In genomic region chr17:40121886-40122465, GRCh38 we compare ENCODE assay signal across 8 cellular contexts. TPM values are rescaled to one million over a fixed set of nuclear protein-coding genes. Genes with fewer than 3 reads are reported as not detected.
DNase-seq lines count a peak whose midpoint lies in the region; ATAC-seq and TF ChIP-seq lines count a peak whose summit lies in the region.

Gene MSL1, plus strand, starts transcription at chr17:40121971. Its CDS starts 642 bp downstream, at chr17:40122613.

- H3K27ac Mint-ChIP-seq in activated naive CD4-positive, alpha-beta T cell treated with anti-CD3 and anti-CD28 coated beads, Interleukin-2, amount 50 U/mL, for 72 hours, result peak within 1 kb of the TSS; percentile 84 to 95

- ATAC-seq in GM21381 (IDR thresholded peaks at IDR 0.05; ENCODE audit: unreplicated experiment), result peak; percentile 57
- ATAC-seq in SK-N-SH treated with all-trans-retinoic acid at 6 μM for 48 hours, result peak; percentile 74
- peak; percentile 77 for ATAC-seq in activated naive CD4-positive, alpha-beta T cell treated with anti-CD3 and anti-CD28 coated beads, Interleukin-2, amount 50 U/mL, for 72 hours

- peaks cover 31 to 32% of the 10 kb centered on the region in 2 donors for H3K36me3 Mint-ChIP-seq in activated naive CD4-positive, alpha-beta T cell treated with anti-CD3 and anti-CD28 coated beads, Interleukin-2, amount 50 U/mL, for 72 hours

- TF ChIP-seq CTCF in C4-2B (conservative IDR thresholded peaks at IDR 0.05) (no peak), subcutaneous adipose tissue (IDR thresholded peaks at IDR 0.05; ENCODE audit: low read depth) (no peak)

- peak; percentile 79 for DNase-seq in LoVo (ENCODE audit: low spot score)
- DNase-seq in activated naive CD4-positive, alpha-beta T cell treated with anti-CD3 and anti-CD28 coated beads, Interleukin-2, amount 50 U/mL, for 72 hours (ENCODE audit: low spot score in 2 of 2), result peak; percentile 85 to 89
- peak; percentile 84 for DNase-seq in globus pallidus (ENCODE audit: low spot score)
- DNase-seq in nucleus accumbens (lab: John Stamatoyannopoulos, UW), result peak in 53 of 56 donors; percentile 52 to 94 (median 81)

- H3K27ac ChIP-seq in C4-2B, result peak within 1 kb of the TSS; percentile 97

- no peaks in the 10 kb centered on the region for H3K9me3 Mint-ChIP-seq in activated naive CD4-positive, alpha-beta T cell treated with anti-CD3 and anti-CD28 coated beads, Interleukin-2, amount 50 U/mL, for 72 hours

TF ChIP-seq in SK-N-SH treated with all-trans-retinoic acid at 6 μM for 48 hours, 23 proteins besides CTCF, POLR2A, EP300 and RAD21:
- TF ChIP-seq ZFP3 (CRISPR knock-in tag; IDR thresholded peaks at IDR 0.05) (no peak), TOX (CRISPR knock-in tag; IDR thresholded peaks at IDR 0.05; ENCODE audit: borderline replicate concordance) (no peak), ZC3H10 (CRISPR knock-in tag; IDR thresholded peaks at IDR 0.05) (no peak), SNAI2 (CRISPR knock-in tag; IDR thresholded peaks at IDR 0.05) (no peak), PPARA (CRISPR knock-in tag; IDR thresholded peaks at IDR 0.05; ENCODE audit: borderline replicate concordance) (no peak), RARB (CRISPR knock-in tag; IDR thresholded peaks at IDR 0.05) (no peak), ISL1 (CRISPR knock-in tag; IDR thresholded peaks at IDR 0.05) (no peak), OSR1 (CRISPR knock-in tag; IDR thresholded peaks at IDR 0.05) (no peak), ZFP30 (CRISPR knock-in tag; IDR thresholded peaks at IDR 0.05) (no peak), CSDC2 (CRISPR knock-in tag; IDR thresholded peaks at IDR 0.05) (no peak), CREB5 (CRISPR knock-in tag; IDR thresholded peaks at IDR 0.05; ENCODE audit: low read depth) (no peak), GLIS3 (CRISPR knock-in tag; IDR thresholded peaks at IDR 0.05) (no peak), BACH2 (CRISPR knock-in tag; IDR thresholded peaks at IDR 0.05; ENCODE audit: borderline replicate concordance) (no peak), ZNF8 (CRISPR knock-in tag; IDR thresholded peaks at IDR 0.05) (no peak), ESRRG (CRISPR knock-in tag; IDR thresholded peaks at IDR 0.05) (no peak), POU6F1 (CRISPR knock-in tag; IDR thresholded peaks at IDR 0.05; ENCODE audit: borderline replicate concordance, low read depth) (no peak), ZNF70 (CRISPR knock-in tag; IDR thresholded peaks at IDR 0.05) (no peak), TCF4 (CRISPR knock-in tag; IDR thresholded peaks at IDR 0.05; ENCODE audit: borderline replicate concordance) (no peak)

RNA-seq across cellular contexts. Expression of gene MSL1, which starts in this region (rescaled TPM):
- total RNA-seq in activated naive CD4-positive, alpha-beta T cell treated with anti-CD3 and anti-CD28 coated beads, Interleukin-2, amount 50 U/mL, for 72 hours, result 100 to 1,000 TPM in 1 of 2 donors, 10 to 100 TPM in 1; 83.4 to 140 TPM
- total RNA-seq in subcutaneous adipose tissue, result 10 to 100 TPM; 42.0 to 87.6 (median 61.7) TPM

Comparison
In these comparisons a context has a peak if more than half of its experiments do, and no peak if none do; other contexts are left out.
1. Peak in every context shown above with its lines: DNase-seq, ATAC-seq and H3K27ac ChIP-seq.